ENCODE assay signal across 3 cellular contexts in the genomic region with DNA sequence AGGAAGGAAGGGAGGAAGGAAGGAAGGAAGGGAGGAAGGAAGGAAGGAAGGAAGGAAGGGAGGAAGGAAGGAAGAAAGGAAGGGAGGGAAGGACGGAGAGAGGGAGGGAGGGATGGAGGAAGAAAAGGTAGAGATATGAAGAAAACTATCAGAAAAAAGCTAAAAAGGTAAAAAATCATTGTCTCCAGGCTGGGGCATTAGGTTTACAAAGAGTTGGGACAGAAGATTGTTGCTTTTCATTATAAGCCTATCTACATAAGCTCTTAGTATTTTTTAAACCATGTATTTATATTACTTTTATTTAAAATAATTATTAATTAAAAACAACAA.
TF ChIP-seq lines count a peak whose summit lies in the region.

No MANE protein-coding gene starts in this region.

TF ChIP-seq in GM23338, 12 proteins besides CTCF, POLR2A, EP300 and RAD21:
- TF ChIP-seq EZH2phosphoT487 (IDR thresholded peaks at IDR 0.05; ENCODE audit: unreplicated experiment) (no peak), POLR2AphosphoS5 (IDR thresholded peaks at IDR 0.05; ENCODE audit: low read depth) (no peak), ZNF114 (CRISPR knock-in tag; IDR thresholded peaks at IDR 0.05) (no peak), ZNF331 (CRISPR knock-in tag; IDR thresholded peaks at IDR 0.05; ENCODE audit: low read depth) (no peak), NANOG (IDR thresholded peaks at IDR 0.05; ENCODE audit: borderline replicate concordance) (no peak), STAT1 (IDR thresholded peaks at IDR 0.05; ENCODE audit: unreplicated experiment) (no peak), EZH2 (IDR thresholded peaks at IDR 0.05; ENCODE audit: low read depth, unreplicated experiment) (no peak)
- TF ChIP-seq, protein P1, sequence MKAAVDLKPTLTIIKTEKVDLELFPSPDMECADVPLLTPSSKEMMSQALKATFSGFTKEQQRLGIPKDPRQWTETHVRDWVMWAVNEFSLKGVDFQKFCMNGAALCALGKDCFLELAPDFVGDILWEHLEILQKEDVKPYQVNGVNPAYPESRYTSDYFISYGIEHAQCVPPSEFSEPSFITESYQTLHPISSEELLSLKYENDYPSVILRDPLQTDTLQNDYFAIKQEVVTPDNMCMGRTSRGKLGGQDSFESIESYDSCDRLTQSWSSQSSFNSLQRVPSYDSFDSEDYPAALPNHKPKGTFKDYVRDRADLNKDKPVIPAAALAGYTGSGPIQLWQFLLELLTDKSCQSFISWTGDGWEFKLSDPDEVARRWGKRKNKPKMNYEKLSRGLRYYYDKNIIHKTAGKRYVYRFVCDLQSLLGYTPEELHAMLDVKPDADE (IDR thresholded peaks at IDR 0.05) = no peak
- TF ChIP-seq, protein P2, sequence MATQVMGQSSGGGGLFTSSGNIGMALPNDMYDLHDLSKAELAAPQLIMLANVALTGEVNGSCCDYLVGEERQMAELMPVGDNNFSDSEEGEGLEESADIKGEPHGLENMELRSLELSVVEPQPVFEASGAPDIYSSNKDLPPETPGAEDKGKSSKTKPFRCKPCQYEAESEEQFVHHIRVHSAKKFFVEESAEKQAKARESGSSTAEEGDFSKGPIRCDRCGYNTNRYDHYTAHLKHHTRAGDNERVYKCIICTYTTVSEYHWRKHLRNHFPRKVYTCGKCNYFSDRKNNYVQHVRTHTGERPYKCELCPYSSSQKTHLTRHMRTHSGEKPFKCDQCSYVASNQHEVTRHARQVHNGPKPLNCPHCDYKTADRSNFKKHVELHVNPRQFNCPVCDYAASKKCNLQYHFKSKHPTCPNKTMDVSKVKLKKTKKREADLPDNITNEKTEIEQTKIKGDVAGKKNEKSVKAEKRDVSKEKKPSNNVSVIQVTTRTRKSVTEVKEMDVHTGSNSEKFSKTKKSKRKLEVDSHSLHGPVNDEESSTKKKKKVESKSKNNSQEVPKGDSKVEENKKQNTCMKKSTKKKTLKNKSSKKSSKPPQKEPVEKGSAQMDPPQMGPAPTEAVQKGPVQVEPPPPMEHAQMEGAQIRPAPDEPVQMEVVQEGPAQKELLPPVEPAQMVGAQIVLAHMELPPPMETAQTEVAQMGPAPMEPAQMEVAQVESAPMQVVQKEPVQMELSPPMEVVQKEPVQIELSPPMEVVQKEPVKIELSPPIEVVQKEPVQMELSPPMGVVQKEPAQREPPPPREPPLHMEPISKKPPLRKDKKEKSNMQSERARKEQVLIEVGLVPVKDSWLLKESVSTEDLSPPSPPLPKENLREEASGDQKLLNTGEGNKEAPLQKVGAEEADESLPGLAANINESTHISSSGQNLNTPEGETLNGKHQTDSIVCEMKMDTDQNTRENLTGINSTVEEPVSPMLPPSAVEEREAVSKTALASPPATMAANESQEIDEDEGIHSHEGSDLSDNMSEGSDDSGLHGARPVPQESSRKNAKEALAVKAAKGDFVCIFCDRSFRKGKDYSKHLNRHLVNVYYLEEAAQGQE (IDR thresholded peaks at IDR 0.05; ENCODE audit: unreplicated experiment) = no peak

TF ChIP-seq in HEK293, 187 proteins besides CTCF, POLR2A, EP300 and RAD21:
- TF ChIP-seq ZNF514 (tag by site-specific recombination; IDR thresholded peaks at IDR 0.05) (no peak), ZNF830 (tag by site-specific recombination; IDR thresholded peaks at IDR 0.05; ENCODE audit: low read depth) (no peak), ZFP41 (tag by site-specific recombination; IDR thresholded peaks at IDR 0.05; ENCODE audit: borderline replicate concordance) (no peak), KLF8 (tag by site-specific recombination; IDR thresholded peaks at IDR 0.05) (no peak), ZNF366 (tag by site-specific recombination; conservative IDR thresholded peaks at IDR 0.05) (peak; percentile 88), ZNF624 (tag by site-specific recombination; IDR thresholded peaks at IDR 0.05) (no peak), ZFHX2 (tag by site-specific recombination; conservative IDR thresholded peaks at IDR 0.05) (no peak)
- TF ChIP-seq, protein P3, sequence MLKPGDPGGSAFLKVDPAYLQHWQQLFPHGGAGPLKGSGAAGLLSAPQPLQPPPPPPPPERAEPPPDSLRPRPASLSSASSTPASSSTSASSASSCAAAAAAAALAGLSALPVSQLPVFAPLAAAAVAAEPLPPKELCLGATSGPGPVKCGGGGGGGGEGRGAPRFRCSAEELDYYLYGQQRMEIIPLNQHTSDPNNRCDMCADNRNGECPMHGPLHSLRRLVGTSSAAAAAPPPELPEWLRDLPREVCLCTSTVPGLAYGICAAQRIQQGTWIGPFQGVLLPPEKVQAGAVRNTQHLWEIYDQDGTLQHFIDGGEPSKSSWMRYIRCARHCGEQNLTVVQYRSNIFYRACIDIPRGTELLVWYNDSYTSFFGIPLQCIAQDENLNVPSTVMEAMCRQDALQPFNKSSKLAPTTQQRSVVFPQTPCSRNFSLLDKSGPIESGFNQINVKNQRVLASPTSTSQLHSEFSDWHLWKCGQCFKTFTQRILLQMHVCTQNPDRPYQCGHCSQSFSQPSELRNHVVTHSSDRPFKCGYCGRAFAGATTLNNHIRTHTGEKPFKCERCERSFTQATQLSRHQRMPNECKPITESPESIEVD (tag by site-specific recombination; IDR thresholded peaks at IDR 0.05) = no peak
- TF ChIP-seq, protein P4, sequence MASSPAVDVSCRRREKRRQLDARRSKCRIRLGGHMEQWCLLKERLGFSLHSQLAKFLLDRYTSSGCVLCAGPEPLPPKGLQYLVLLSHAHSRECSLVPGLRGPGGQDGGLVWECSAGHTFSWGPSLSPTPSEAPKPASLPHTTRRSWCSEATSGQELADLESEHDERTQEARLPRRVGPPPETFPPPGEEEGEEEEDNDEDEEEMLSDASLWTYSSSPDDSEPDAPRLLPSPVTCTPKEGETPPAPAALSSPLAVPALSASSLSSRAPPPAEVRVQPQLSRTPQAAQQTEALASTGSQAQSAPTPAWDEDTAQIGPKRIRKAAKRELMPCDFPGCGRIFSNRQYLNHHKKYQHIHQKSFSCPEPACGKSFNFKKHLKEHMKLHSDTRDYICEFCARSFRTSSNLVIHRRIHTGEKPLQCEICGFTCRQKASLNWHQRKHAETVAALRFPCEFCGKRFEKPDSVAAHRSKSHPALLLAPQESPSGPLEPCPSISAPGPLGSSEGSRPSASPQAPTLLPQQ (tag by site-specific recombination; IDR thresholded peaks at IDR 0.05) = no peak

TF ChIP-seq in H1, 55 proteins besides CTCF, POLR2A, EP300 and RAD21:
- TF ChIP-seq HDAC6 (IDR thresholded peaks at IDR 0.05; ENCODE audit: low read depth, low read length) (no peak), FOSL1 (IDR thresholded peaks at IDR 0.05; ENCODE audit: insufficient read depth, low read depth, low read length) (no peak), SIX5 (IDR thresholded peaks at IDR 0.05; ENCODE audit: low read depth, low read length) (no peak), PHF8 (conservative IDR thresholded peaks at IDR 0.05; ENCODE audit: low read depth, low read length) (no peak), CTBP2 (IDR thresholded peaks at IDR 0.05; ENCODE audit: borderline replicate concordance, insufficient read depth, insufficient read length, low read length) (no peak), BCL11A (IDR thresholded peaks at IDR 0.05; ENCODE audit: low read depth in 2 of 2, low read length in 2 of 2) (no peak), NRF1 (IDR thresholded peaks at IDR 0.05; ENCODE audit: low read depth, low read length) (no peak), KDM5A (IDR thresholded peaks at IDR 0.05; ENCODE audit: low read length) (no peak), ZNF274 (IDR thresholded peaks at IDR 0.05; ENCODE audit: borderline replicate concordance, extremely low read depth, low read length) (no peak), CREB1 (IDR thresholded peaks at IDR 0.05) (no peak), RXRA (IDR thresholded peaks at IDR 0.05; ENCODE audit: insufficient read depth, low read depth, low read length) (no peak), TAF1 (IDR thresholded peaks at IDR 0.05; ENCODE audit: low read depth, low read length) (no peak), GABPA (IDR thresholded peaks at IDR 0.05; ENCODE audit: borderline replicate concordance, insufficient read depth, low read length) (no peak)
